ENCODE assay signal across 8 cellular contexts in genomic region chr11:8910662-8911039, GRCh38. TPM values are rescaled to one million over a fixed set of nuclear protein-coding genes. Genes with fewer than 3 reads are reported as not detected.
DNase-seq lines count a peak whose midpoint lies in the region; ATAC-seq and TF ChIP-seq lines count a peak whose summit lies in the region.

No MANE protein-coding gene starts in this region.

- H3K27ac ChIP-seq in MM.1S (ENCODE audit: low read length) (no peak overlapping the region), endodermal cell (ENCODE audit: low read depth, low read length) (no peak overlapping the region), neural progenitor cell (no peak overlapping the region)

- H3K4me3 ChIP-seq in MM.1S (ENCODE audit: low read length) (peak overlapping the region; percentile 66), endodermal cell (ENCODE audit: low read length) (peak overlapping the region; percentile 81), neural progenitor cell (peak overlapping the region; percentile 73)

- H3K4me2 ChIP-seq in MM.1S (ENCODE audit: low read depth, low read length) (peak overlapping the region; percentile 71), neural progenitor cell (peak overlapping the region; percentile 87)

- no peaks in the 10 kb centered on the region for H3K9me2 ChIP-seq in MM.1S (replicated peaks; ENCODE audit: insufficient read depth, low read length)

- H4K20me1 ChIP-seq in MM.1S (ENCODE audit: insufficient read depth, low read length) (no peaks in the 10 kb centered on the region), neural progenitor cell (ENCODE audit: low read depth) (peaks cover 13% of the 10 kb centered on the region)

- H3K27ac Mint-ChIP-seq in activated CD4-positive, alpha-beta T cell treated with anti-CD3 and anti-CD28 coated beads, Interleukin-2, amount 10 ng/mL, durations not matched to agents 24 days and 14 days = no peak overlapping the region
- H3K27ac Mint-ChIP-seq in endodermal cell = no peak overlapping the region
- no peak overlapping the region for H3K27ac Mint-ChIP-seq in neural progenitor cell

- H2AFZ ChIP-seq in MM.1S (ENCODE audit: low read length) (peak overlapping the region; percentile 85), neural progenitor cell (replicated peaks) (peak overlapping the region; percentile 54)

- H3K27me3 ChIP-seq in MM.1S (replicated peaks; ENCODE audit: insufficient read depth, low read length) (no peaks in the 10 kb centered on the region), endodermal cell (ENCODE audit: control insufficient read depth, insufficient read depth, low read length, poor library complexity, severe bottlenecking) (no peaks in the 10 kb centered on the region), neural progenitor cell (peaks cover 25% of the 10 kb centered on the region)

- H3K27me3 Mint-ChIP-seq in activated CD4-positive, alpha-beta T cell treated with anti-CD3 and anti-CD28 coated beads, Interleukin-2, amount 10 ng/mL, durations not matched to agents 24 days and 14 days = peaks cover 14% of the 10 kb centered on the region
- H3K27me3 Mint-ChIP-seq in endodermal cell (ENCODE audit: insufficient read depth) = peaks cover 3% of the 10 kb centered on the region
- H3K27me3 Mint-ChIP-seq in neural progenitor cell (ENCODE audit: insufficient read depth, low read depth) = peaks cover 2% of the 10 kb centered on the region

- H3K79me2 ChIP-seq in MM.1S (ENCODE audit: low read length) (peaks cover 10% of the 10 kb centered on the region; the same call in 1 of the 2 replicates), neural progenitor cell (ENCODE audit: low read depth) (peaks cover 38% of the 10 kb centered on the region)

- H3K9me3 ChIP-seq in MM.1S (replicated peaks; ENCODE audit: insufficient read depth, low read length) (no peaks in the 10 kb centered on the region), endodermal cell (ENCODE audit: control insufficient read depth, low read length) (no peaks in the 10 kb centered on the region), neural progenitor cell (ENCODE audit: low read depth) (no peaks in the 10 kb centered on the region)

- H3F3A ChIP-seq in MM.1S (ENCODE audit: insufficient read depth, low read length) (peaks cover 13% of the 10 kb centered on the region; the same call in 1 of the 2 replicates), neural progenitor cell (ENCODE audit: low read depth) (peaks cover 46% of the 10 kb centered on the region)

- 0 to 1% methylated on average over 1 to 10 of the region's 22 CpGs for WGBS in endodermal cell (ENCODE audit: insufficient coverage in 1 of 2, insufficient read length in 1 of 2), 2 experiments

- H3K9ac ChIP-seq in MM.1S (ENCODE audit: low read length) (peak overlapping the region; percentile 31; the same call in 1 of the 2 replicates), endodermal cell (ENCODE audit: extremely low read depth, low read length, poor library complexity, severe bottlenecking) (no peak overlapping the region), neural progenitor cell (no peak overlapping the region)

- ATAC-seq in HG02610 (IDR thresholded peaks at IDR 0.05; ENCODE audit: unreplicated experiment) (no peak), sciatic nerve (no peak)

- no peaks in the 10 kb centered on the region for H3K36me3 ChIP-seq in MM.1S (replicated peaks; ENCODE audit: insufficient read depth, low read length)
- peaks cover 21% of the 10 kb centered on the region for H3K36me3 ChIP-seq in endodermal cell (ENCODE audit: control insufficient read depth, insufficient read depth, low read length)
- H3K36me3 ChIP-seq in neural progenitor cell = no peaks in the 10 kb centered on the region

- H3K4me1 ChIP-seq in MM.1S (ENCODE audit: low read length) (peaks cover 14% of the 10 kb centered on the region), endodermal cell (ENCODE audit: control insufficient read depth, insufficient read depth, low read length) (no peaks in the 10 kb centered on the region), neural progenitor cell (peaks cover 15% of the 10 kb centered on the region)

- H3K36me3 Mint-ChIP-seq in activated CD4-positive, alpha-beta T cell treated with anti-CD3 and anti-CD28 coated beads, Interleukin-2, amount 10 ng/mL, durations not matched to agents 24 days and 14 days (ENCODE audit: low read depth) = peaks cover 7% of the 10 kb centered on the region
- H3K36me3 Mint-ChIP-seq in endodermal cell (ENCODE audit: low read depth) = peaks cover 13% of the 10 kb centered on the region
- peaks cover 4% of the 10 kb centered on the region for H3K36me3 Mint-ChIP-seq in neural progenitor cell

- TF ChIP-seq CTCF in MM.1S (IDR thresholded peaks at IDR 0.05; ENCODE audit: low read length) = no peak
- TF ChIP-seq CTCF in endodermal cell (conservative IDR thresholded peaks at IDR 0.05) = no peak
- TF ChIP-seq CTCF in neural progenitor cell (IDR thresholded peaks at IDR 0.05) = no peak

- no peak for DNase-seq in activated CD4-positive, alpha-beta T cell treated with anti-CD3 and anti-CD28 coated beads, Interleukin-2, amount 10 ng/mL, durations not matched to agents 24 days and 14 days
- DNase-seq in activated CD4-positive, alpha-beta T cell treated with anti-CD3 and anti-CD28 coated beads, Interleukin-2, amount 50 U/mL, for 1 hour = no peak
- DNase-seq in MM.1S (no peak), endodermal cell (no peak), neural progenitor cell (ENCODE audit: low spot score) (no peak), sciatic nerve (ENCODE audit: low spot score) (no peak), NCI-H146 (lab: John Stamatoyannopoulos, UW) (no peak)

- H3K9me3 Mint-ChIP-seq in activated CD4-positive, alpha-beta T cell treated with anti-CD3 and anti-CD28 coated beads, Interleukin-2, amount 10 ng/mL, durations not matched to agents 24 days and 14 days = no peaks in the 10 kb centered on the region
- H3K9me3 Mint-ChIP-seq in endodermal cell (no peaks in the 10 kb centered on the region), neural progenitor cell (no peaks in the 10 kb centered on the region)

- intact Hi-C loops in activated CD4-positive, alpha-beta T cell treated with anti-CD3 and anti-CD28 coated beads, Interleukin-2, amount 10 ng/mL, durations not matched to agents 24 days and 14 days (cut with micrococcal nuclease) = loop anchor here (1.0 to 5.0 kb wide), 5 partner anchors 54 to 222 kb away; partner anchors contain the start of genes NRIP3 and TMEM9B
- intact Hi-C loops in sciatic nerve (cut with DNase I) = no loop called here

- H3K4me1 Mint-ChIP-seq in activated CD4-positive, alpha-beta T cell treated with anti-CD3 and anti-CD28 coated beads, Interleukin-2, amount 10 ng/mL, durations not matched to agents 24 days and 14 days = peaks cover 39% of the 10 kb centered on the region
- H3K4me1 Mint-ChIP-seq in endodermal cell (peaks cover 33% of the 10 kb centered on the region), neural progenitor cell (peaks cover 32% of the 10 kb centered on the region)

- peak overlapping the region; percentile 89 for H3K4me3 Mint-ChIP-seq in activated CD4-positive, alpha-beta T cell treated with anti-CD3 and anti-CD28 coated beads, Interleukin-2, amount 10 ng/mL, durations not matched to agents 24 days and 14 days
- H3K4me3 Mint-ChIP-seq in endodermal cell = peak overlapping the region; percentile 81
- peak overlapping the region; percentile 89 for H3K4me3 Mint-ChIP-seq in neural progenitor cell

RNA-seq across cellular contexts. Expression of gene AKIP1, which starts 0.3 kb away (rescaled TPM):
- total RNA-seq in activated CD4-positive, alpha-beta T cell treated with anti-CD3 and anti-CD28 coated beads, Interleukin-2, amount 10 ng/mL, durations not matched to agents 24 days and 14 days = 25.1 and 31.7 TPM in 2 replicates
- total RNA-seq in endodermal cell (10 to 100 TPM; 21.0 to 27.8 TPM), neural progenitor cell (ENCODE audit: low replicate concordance) (45.6 and 53.7 TPM in 2 replicates), sciatic nerve (14.7 TPM)
- polyA plus RNA-seq in endodermal cell (2013, experiment 1 of 2) = 28.9 TPM
- 29.6 TPM for polyA plus RNA-seq in endodermal cell (2013, experiment 2 of 2)

RNA-seq across cellular contexts. Expression of gene C11orf16, which starts 22.1 kb away (rescaled TPM):
- total RNA-seq in activated CD4-positive, alpha-beta T cell treated with anti-CD3 and anti-CD28 coated beads, Interleukin-2, amount 10 ng/mL, durations not matched to agents 24 days and 14 days = not detected in 2 replicates
- total RNA-seq in endodermal cell (not detected), neural progenitor cell (ENCODE audit: low replicate concordance) (not detected in 2 replicates), sciatic nerve (not detected)
- not detected for polyA plus RNA-seq in endodermal cell (2013, experiment 1 of 2)
- not detected for polyA plus RNA-seq in endodermal cell (2013, experiment 2 of 2)

RNA-seq across cellular contexts. Expression of gene ASCL3, which starts 32.2 kb away (rescaled TPM):
- not detected in 2 replicates for total RNA-seq in activated CD4-positive, alpha-beta T cell treated with anti-CD3 and anti-CD28 coated beads, Interleukin-2, amount 10 ng/mL, durations not matched to agents 24 days and 14 days
- total RNA-seq in endodermal cell (not detected), neural progenitor cell (ENCODE audit: low replicate concordance) (not detected in 2 replicates), sciatic nerve (not detected)
- polyA plus RNA-seq in endodermal cell (2013, experiment 1 of 2) = not detected
- polyA plus RNA-seq in endodermal cell (2013, experiment 2 of 2) = not detected

RNA-seq across cellular contexts. Expression of gene TMEM9B, which starts 53.6 kb away (rescaled TPM):
- total RNA-seq in activated CD4-positive, alpha-beta T cell treated with anti-CD3 and anti-CD28 coated beads, Interleukin-2, amount 10 ng/mL, durations not matched to agents 24 days and 14 days = 25.2 and 26.5 TPM in 2 replicates
- 10 to 100 TPM in 1 of 2 donors, 1 to 10 TPM in 1; 8.6 to 11.8 TPM for total RNA-seq in endodermal cell
- 24.3 TPM for polyA plus RNA-seq in endodermal cell (2013, experiment 1 of 2)
- 21.1 TPM for polyA plus RNA-seq in endodermal cell (2013, experiment 2 of 2)
- 16.0 and 17.6 TPM in 2 replicates for total RNA-seq in neural progenitor cell (ENCODE audit: low replicate concordance)
- total RNA-seq in sciatic nerve = 44.0 TPM
